20 cellular contexts compared by ENCODE assay signal in genomic region chr15:48242015-48242414, GRCh38.
"Had no signal": no experiment of that assay in that cellular context is flagged by ENCODE, and none has a peak within 500 bp of the region (broad histone marks: within the 10 kb centered on the region; RNA-seq: fewer than 3 reads in every experiment).

No MANE protein-coding gene starts in this region.

- DNase-seq: activated CD4-positive, alpha-beta memory T cell treated with anti-CD3 and anti-CD28 coated beads for 36 hours; activated CD4-positive, alpha-beta T cell treated with anti-CD3 and anti-CD28 coated beads for 4 hours; activated CD4-positive, CD25-positive, alpha-beta regulatory T cell; activated effector memory CD4-positive, alpha-beta T cell treated with Interleukin-2 at 50 U/mL for 16 hours; activated naive CD4-positive, alpha-beta T cell treated with anti-CD3 and anti-CD28 coated beads for 36 hours; activated naive CD8-positive, alpha-beta T cell treated with anti-CD3 and anti-CD28 coated beads, Interleukin-2, amount 10 ng/mL, durations not matched to agents 7 days and 5 days; activated T-cell treated with anti-CD3 and anti-CD28 coated beads, Interleukin-2, amount 50 U/mL, for 72 hours; amniotic stem cell; colonic mucosa; glutamatergic neuron; immature natural killer cell; naive B cell; nucleus accumbens; right cardiac atrium; stimulated activated CD4-positive, alpha-beta T cell treated with anti-CD3 and anti-CD28 coated beads, Interleukin-4, amount 100 ng/mL, for 4 hours; stimulated activated naive CD8-positive, alpha-beta T cell treated with anti-CD3 and anti-CD28 coated beads, Interleukin-15, Interleukin-2, amounts not matched to agents 100 U/mL and 50 U/mL, for 24 hours; upper lobe of right lung had no signal

- FAIRE-seq: bronchial epithelial cell, frontal cortex had no signal

- ATAC-seq: activated T-cell treated with anti-CD3 and anti-CD28 coated beads, Interleukin-2, amount 50 U/mL, for 72 hours; left lobe of liver; right cardiac atrium; stimulated activated naive CD8-positive, alpha-beta T cell treated with anti-CD3 and anti-CD28 coated beads, Interleukin-15, Interleukin-2, amounts not matched to agents 100 U/mL and 50 U/mL, for 24 hours; upper lobe of right lung had no signal
